Comparison of ENCODE assay signal across 8 cellular contexts in the genomic region with DNA sequence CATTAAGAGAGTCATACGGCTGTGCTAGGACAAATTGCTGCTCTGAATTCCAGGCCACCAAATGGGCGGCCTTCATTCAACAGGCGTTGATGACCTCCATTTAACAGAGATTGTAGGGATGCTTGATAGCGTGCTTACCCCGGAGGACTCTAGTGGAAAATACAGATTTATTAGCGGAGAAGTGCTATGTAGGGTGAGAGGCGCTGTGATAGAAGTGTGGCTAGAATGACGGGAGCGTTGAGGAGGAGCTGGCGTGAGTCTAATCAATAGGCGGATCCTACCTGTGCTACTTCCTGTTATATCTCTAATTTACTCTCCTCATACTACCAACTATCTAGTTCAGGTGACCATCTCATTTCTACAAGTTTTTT. TPM values are rescaled to one million over a fixed set of nuclear protein-coding genes. Genes with fewer than 3 reads are reported as not detected.
DNase-seq lines count a peak whose midpoint lies in the region; ATAC-seq and TF ChIP-seq lines count a peak whose summit lies in the region.

No MANE protein-coding gene starts in this region.

- H3K79me2 ChIP-seq in fibroblast of lung (ENCODE audit: control insufficient read depth, insufficient read depth, low read length): peaks cover 46% of the 10 kb centered on the region

- H2AFZ ChIP-seq in fibroblast of lung (ENCODE audit: low read length): peak overlapping the region; percentile 100

- no peaks in the 10 kb centered on the region for H4K20me1 ChIP-seq in fibroblast of lung (ENCODE audit: control insufficient read depth, extremely low read depth, insufficient read depth, low read length)

- H3K4me3 ChIP-seq in AG04449 (ENCODE audit: low read depth, low read length) (peak overlapping the region; percentile 100), HUES64 (ENCODE audit: low read length) (peak overlapping the region; percentile 96), fibroblast of lung (replicated peaks in 1 of 4; ENCODE audit: control extremely low read depth in 1 of 4, insufficient read depth in 1 of 4, low read depth in 3 of 4, low read length in 4 of 4) (peak overlapping the region; percentile 83 to 91 (median 88)), psoas muscle (peak overlapping the region; percentile 94)

- peak overlapping the region; percentile 36 for H3K4me2 ChIP-seq in fibroblast of lung (ENCODE audit: extremely low read depth, insufficient read depth, low read length)

- ATAC-seq in psoas muscle (no peak), HG03039 (IDR thresholded peaks at IDR 0.05; ENCODE audit: unreplicated experiment) (no peak), HG02840 (IDR thresholded peaks at IDR 0.05; ENCODE audit: low FRiP score, unreplicated experiment) (no peak)

- CTCF ChIA-PET in AG04449 (lab: Yijun Ruan, JAX): interaction anchor here (1.3 kb wide), 1 partner anchor 22 kb away, joined by 4 read pairs; no protein-coding TSS in a partner anchor

- TF ChIP-seq CTCF in AG04449 (IDR thresholded peaks at IDR 0.05; ENCODE audit: insufficient read depth, low read length, missing control alignments): no peak
- no peak for TF ChIP-seq CTCF in GM13976 (IDR thresholded peaks at IDR 0.05; ENCODE audit: borderline replicate concordance, control extremely low read depth, extremely low read depth, insufficient read depth, missing control alignments)
- no peak for TF ChIP-seq CTCF in VCaP (conservative IDR thresholded peaks at IDR 0.05)
- TF ChIP-seq CTCF in fibroblast of lung (conservative IDR thresholded peaks at IDR 0.05 in 1 of 2, IDR thresholded peaks at IDR 0.05 in 1 of 2; ENCODE audit: low read depth in 1 of 2, low read length in 2 of 2): no peak
- no peak for TF ChIP-seq CTCF in psoas muscle (IDR thresholded peaks at IDR 0.05)

- H3K27me3 ChIP-seq in HUES64 (ENCODE audit: insufficient read depth, low read length) (no peaks in the 10 kb centered on the region), fibroblast of lung (ENCODE audit: control insufficient read depth, insufficient read depth, low read length) (no peaks in the 10 kb centered on the region), psoas muscle (ENCODE audit: insufficient read depth in 3 of 3, low read length in 2 of 3) (peaks cover 0 to 2% (median 0%) of the 10 kb centered on the region in 3 donors)

- intact Hi-C loops in psoas muscle (cut with DNase I): loop anchor here in 1 of 2 donors (5.0 kb wide), 1 partner anchor 66 kb away; no protein-coding TSS in a partner anchor

- H3K36me3 ChIP-seq in HUES64 (ENCODE audit: insufficient read depth, low read length) (peaks cover 22% of the 10 kb centered on the region), fibroblast of lung (ENCODE audit: control insufficient read depth, insufficient read depth, low read length) (no peaks in the 10 kb centered on the region), psoas muscle (ENCODE audit: insufficient read depth in 1 of 2, low read depth in 1 of 2) (peaks cover 0 to 16% of the 10 kb centered on the region in 2 donors)

- peak overlapping the region; percentile 65 for H3K27ac ChIP-seq in HUES64 (ENCODE audit: low read depth, low read length)
- peak overlapping the region; percentile 94 for H3K27ac ChIP-seq in VCaP
- H3K27ac ChIP-seq in fibroblast of lung (ENCODE audit: insufficient read depth, low read length): peak overlapping the region; percentile 77
- peak overlapping the region; percentile 84 for H3K27ac ChIP-seq in psoas muscle

- H3K9me3 ChIP-seq in HUES64 (ENCODE audit: insufficient read depth, low read depth, low read length): no peaks in the 10 kb centered on the region
- H3K9me3 ChIP-seq in fibroblast of lung (ENCODE audit: control insufficient read depth, insufficient read depth, low read depth, low read length): no peaks in the 10 kb centered on the region
- no peaks in the 10 kb centered on the region for H3K9me3 ChIP-seq in psoas muscle

- 2% methylated on average over 11 of the region's 11 CpGs for WGBS in HUES64
- 0 to 3% (median 1%) methylated on average over 11 of the region's 11 CpGs for WGBS in psoas muscle, 3 donors

- H3K9ac ChIP-seq in HUES64 (ENCODE audit: low read depth, low read length) (peak overlapping the region; percentile 94), fibroblast of lung (ENCODE audit: insufficient read depth, low read length) (peak overlapping the region; percentile 90)

- in situ Hi-C loops in GM13976 (cut with MboI; ENCODE audit: low sequenced_read_pairs, unreplicated experiment): no loop called here

- H3K4me1 ChIP-seq in HUES64 (ENCODE audit: insufficient read depth, low read length) (peaks cover 9% of the 10 kb centered on the region; the same call in 1 of the 2 replicates), fibroblast of lung (ENCODE audit: control insufficient read depth, extremely low read depth, insufficient read depth, low read length) (peaks cover 2% of the 10 kb centered on the region), psoas muscle (peaks cover 14% of the 10 kb centered on the region)

- DNase-seq in AG04449 (ENCODE audit: low read depth, low spot score): no peak
- peak; percentile 47 for DNase-seq in GM13976 (ENCODE audit: low spot score)
- peak in 1 of 2 donors; percentile 9 for DNase-seq in fibroblast of lung (ENCODE audit: low read depth in 2 of 2)
- no peak for DNase-seq in psoas muscle

- POLR2A ChIA-PET in AG04449 (lab: Yijun Ruan, JAX): no interaction called here

RNA-seq across cellular contexts. Expression of a gene that starts 0.7 kb away (rescaled TPM):
- 55.7 TPM for polyA plus RNA-seq in HUES64 (2013, experiment 1 of 2)
- 55.6 TPM for polyA plus RNA-seq in HUES64 (2013, experiment 2 of 2)
- 47.5 and 52.5 TPM in 2 replicates for total RNA-seq in fibroblast of lung
- 70.1 and 70.7 TPM in 2 replicates for polyA plus RNA-seq in fibroblast of lung
- polyA plus RNA-seq in fibroblast of lung (2012): 34.5 and 38.3 TPM in 2 replicates
- 1.3 and 7.4 TPM in 2 replicates for polyA minus RNA-seq in fibroblast of lung (ENCODE audit: low replicate concordance)
- total RNA-seq in psoas muscle: 10 to 100 TPM; 48.8 to 79.9 (median 58.3) TPM
- polyA plus RNA-seq in psoas muscle: 100 to 1,000 TPM in 2 of 3 donors, 10 to 100 TPM in 1; 60.1 to 129 (median 105) TPM

RNA-seq across cellular contexts. Expression of a gene that starts 15.1 kb away (rescaled TPM):
- 0.25 TPM for polyA plus RNA-seq in HUES64 (2013, experiment 1 of 2)
- polyA plus RNA-seq in HUES64 (2013, experiment 2 of 2): not detected
- total RNA-seq in fibroblast of lung (0.77 and 0.99 TPM in 2 replicates), psoas muscle (1 to 10 TPM in 1 of 4 donors, under 1 TPM in 3; 0.39 to 2.7 (median 0.72) TPM)
- polyA plus RNA-seq in fibroblast of lung (0.78 and 0.95 TPM in 2 replicates), psoas muscle (1 to 10 TPM in 1 of 3 donors, under 1 TPM in 2; 0.39 to 1.1 (median 0.73) TPM)
- 0.49 and 0.97 TPM in 2 replicates for polyA plus RNA-seq in fibroblast of lung (2012)
- 0.39 TPM in 1 of 2 replicates, not detected in the other for polyA minus RNA-seq in fibroblast of lung (ENCODE audit: low replicate concordance)
